In the genomic region with DNA sequence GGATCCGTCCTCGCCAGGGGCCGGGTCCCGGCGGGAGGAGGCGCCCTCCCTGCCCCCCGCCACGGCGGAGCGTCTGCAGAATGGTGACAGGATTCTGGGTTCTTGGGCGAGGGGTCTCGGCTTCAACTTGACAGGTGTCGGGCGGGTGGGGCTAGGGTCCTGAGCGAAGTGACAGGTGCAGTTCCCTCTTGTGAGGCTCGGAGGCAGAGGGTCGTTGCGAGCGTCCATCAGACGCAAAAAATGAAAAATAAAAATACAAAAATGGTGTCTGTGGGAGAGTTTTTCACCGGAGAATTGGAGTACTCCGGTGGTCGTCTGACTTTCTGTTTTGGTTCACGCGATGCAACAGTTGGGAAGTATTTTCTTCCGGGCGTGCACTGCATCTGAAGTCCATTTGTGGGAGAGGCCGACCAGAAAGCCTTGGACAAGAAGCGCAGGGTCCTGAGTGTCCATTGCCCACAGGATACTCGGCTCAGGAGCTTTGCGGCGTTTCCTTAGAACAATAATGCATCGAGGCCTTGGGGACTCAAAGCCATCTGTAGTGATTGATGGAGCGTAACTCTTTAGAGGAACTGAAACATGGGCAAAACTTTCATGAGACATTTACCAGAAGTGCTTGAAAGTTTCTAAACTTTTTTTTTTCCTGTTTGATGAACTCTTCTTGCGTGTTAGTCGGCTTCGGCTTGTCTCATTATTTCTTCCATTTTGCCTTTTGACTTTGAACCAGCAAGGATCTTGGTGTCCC, we compare ENCODE assay signal across 1 cellular context.
TF ChIP-seq lines count a peak whose summit lies in the region.

No MANE protein-coding gene starts in this region.

TF ChIP-seq in HCT116, 20 proteins besides CTCF, POLR2A, EP300 and RAD21 (continued from another document):
- TF ChIP-seq, protein P1, sequence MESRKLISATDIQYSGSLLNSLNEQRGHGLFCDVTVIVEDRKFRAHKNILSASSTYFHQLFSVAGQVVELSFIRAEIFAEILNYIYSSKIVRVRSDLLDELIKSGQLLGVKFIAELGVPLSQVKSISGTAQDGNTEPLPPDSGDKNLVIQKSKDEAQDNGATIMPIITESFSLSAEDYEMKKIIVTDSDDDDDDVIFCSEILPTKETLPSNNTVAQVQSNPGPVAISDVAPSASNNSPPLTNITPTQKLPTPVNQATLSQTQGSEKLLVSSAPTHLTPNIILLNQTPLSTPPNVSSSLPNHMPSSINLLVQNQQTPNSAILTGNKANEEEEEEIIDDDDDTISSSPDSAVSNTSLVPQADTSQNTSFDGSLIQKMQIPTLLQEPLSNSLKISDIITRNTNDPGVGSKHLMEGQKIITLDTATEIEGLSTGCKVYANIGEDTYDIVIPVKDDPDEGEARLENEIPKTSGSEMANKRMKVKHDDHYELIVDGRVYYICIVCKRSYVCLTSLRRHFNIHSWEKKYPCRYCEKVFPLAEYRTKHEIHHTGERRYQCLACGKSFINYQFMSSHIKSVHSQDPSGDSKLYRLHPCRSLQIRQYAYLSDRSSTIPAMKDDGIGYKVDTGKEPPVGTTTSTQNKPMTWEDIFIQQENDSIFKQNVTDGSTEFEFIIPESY (IDR thresholded peaks at IDR 0.05; ENCODE audit: extremely low read depth, insufficient replicate concordance, low read length): no peak
- TF ChIP-seq, protein P2, sequence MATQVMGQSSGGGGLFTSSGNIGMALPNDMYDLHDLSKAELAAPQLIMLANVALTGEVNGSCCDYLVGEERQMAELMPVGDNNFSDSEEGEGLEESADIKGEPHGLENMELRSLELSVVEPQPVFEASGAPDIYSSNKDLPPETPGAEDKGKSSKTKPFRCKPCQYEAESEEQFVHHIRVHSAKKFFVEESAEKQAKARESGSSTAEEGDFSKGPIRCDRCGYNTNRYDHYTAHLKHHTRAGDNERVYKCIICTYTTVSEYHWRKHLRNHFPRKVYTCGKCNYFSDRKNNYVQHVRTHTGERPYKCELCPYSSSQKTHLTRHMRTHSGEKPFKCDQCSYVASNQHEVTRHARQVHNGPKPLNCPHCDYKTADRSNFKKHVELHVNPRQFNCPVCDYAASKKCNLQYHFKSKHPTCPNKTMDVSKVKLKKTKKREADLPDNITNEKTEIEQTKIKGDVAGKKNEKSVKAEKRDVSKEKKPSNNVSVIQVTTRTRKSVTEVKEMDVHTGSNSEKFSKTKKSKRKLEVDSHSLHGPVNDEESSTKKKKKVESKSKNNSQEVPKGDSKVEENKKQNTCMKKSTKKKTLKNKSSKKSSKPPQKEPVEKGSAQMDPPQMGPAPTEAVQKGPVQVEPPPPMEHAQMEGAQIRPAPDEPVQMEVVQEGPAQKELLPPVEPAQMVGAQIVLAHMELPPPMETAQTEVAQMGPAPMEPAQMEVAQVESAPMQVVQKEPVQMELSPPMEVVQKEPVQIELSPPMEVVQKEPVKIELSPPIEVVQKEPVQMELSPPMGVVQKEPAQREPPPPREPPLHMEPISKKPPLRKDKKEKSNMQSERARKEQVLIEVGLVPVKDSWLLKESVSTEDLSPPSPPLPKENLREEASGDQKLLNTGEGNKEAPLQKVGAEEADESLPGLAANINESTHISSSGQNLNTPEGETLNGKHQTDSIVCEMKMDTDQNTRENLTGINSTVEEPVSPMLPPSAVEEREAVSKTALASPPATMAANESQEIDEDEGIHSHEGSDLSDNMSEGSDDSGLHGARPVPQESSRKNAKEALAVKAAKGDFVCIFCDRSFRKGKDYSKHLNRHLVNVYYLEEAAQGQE (IDR thresholded peaks at IDR 0.05; ENCODE audit: low read depth): no peak
- TF ChIP-seq, protein P3, sequence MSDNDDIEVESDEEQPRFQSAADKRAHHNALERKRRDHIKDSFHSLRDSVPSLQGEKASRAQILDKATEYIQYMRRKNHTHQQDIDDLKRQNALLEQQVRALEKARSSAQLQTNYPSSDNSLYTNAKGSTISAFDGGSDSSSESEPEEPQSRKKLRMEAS (IDR thresholded peaks at IDR 0.05): no peak
TF ChIP-seq in HCT116: peak in this region for 0.
